1 cellular context compared by ENCODE assay signal in genomic region chr14:102795060-102795925, GRCh38.
TF ChIP-seq lines count a peak whose summit lies in the region.

No MANE protein-coding gene starts in this region.

TF ChIP-seq in K562, 482 proteins besides CTCF, POLR2A, EP300 and RAD21 (continued from another document):
- TF ChIP-seq, protein P1, sequence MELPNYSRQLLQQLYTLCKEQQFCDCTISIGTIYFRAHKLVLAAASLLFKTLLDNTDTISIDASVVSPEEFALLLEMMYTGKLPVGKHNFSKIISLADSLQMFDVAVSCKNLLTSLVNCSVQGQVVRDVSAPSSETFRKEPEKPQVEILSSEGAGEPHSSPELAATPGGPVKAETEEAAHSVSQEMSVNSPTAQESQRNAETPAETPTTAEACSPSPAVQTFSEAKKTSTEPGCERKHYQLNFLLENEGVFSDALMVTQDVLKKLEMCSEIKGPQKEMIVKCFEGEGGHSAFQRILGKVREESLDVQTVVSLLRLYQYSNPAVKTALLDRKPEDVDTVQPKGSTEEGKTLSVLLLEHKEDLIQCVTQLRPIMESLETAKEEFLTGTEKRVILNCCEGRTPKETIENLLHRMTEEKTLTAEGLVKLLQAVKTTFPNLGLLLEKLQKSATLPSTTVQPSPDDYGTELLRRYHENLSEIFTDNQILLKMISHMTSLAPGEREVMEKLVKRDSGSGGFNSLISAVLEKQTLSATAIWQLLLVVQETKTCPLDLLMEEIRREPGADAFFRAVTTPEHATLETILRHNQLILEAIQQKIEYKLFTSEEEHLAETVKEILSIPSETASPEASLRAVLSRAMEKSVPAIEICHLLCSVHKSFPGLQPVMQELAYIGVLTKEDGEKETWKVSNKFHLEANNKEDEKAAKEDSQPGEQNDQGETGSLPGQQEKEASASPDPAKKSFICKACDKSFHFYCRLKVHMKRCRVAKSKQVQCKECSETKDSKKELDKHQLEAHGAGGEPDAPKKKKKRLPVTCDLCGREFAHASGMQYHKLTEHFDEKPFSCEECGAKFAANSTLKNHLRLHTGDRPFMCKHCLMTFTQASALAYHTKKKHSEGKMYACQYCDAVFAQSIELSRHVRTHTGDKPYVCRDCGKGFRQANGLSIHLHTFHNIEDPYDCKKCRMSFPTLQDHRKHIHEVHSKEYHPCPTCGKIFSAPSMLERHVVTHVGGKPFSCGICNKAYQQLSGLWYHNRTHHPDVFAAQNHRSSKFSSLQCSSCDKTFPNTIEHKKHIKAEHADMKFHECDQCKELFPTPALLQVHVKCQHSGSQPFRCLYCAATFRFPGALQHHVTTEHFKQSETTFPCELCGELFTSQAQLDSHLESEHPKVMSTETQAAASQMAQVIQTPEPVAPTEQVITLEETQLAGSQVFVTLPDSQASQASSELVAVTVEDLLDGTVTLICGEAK (IDR thresholded peaks at IDR 0.05), result no peak
- TF ChIP-seq, protein P1 (CRISPR knock-in tag; IDR thresholded peaks at IDR 0.05), result no peak
- TF ChIP-seq ZNF253 (CRISPR knock-in tag; conservative IDR thresholded peaks at IDR 0.05), result no peak
- TF ChIP-seq KLF13 (tag; IDR thresholded peaks at IDR 0.05; ENCODE audit: borderline replicate concordance, low read depth), result no peak
- no peak for TF ChIP-seq HOMEZ (CRISPR knock-in tag; IDR thresholded peaks at IDR 0.05)
- no peak for TF ChIP-seq HIVEP1 (CRISPR knock-in tag; IDR thresholded peaks at IDR 0.05)
- no peak for TF ChIP-seq DIDO1 (tag; IDR thresholded peaks at IDR 0.05; ENCODE audit: low read depth)
- TF ChIP-seq MLLT1 (IDR thresholded peaks at IDR 0.05), result no peak
- TF ChIP-seq PML (IDR thresholded peaks at IDR 0.05; ENCODE audit: low read length), result no peak
- no peak for TF ChIP-seq GATAD2B (IDR thresholded peaks at IDR 0.05; ENCODE audit: borderline replicate concordance)
- no peak for TF ChIP-seq ZNF431 (CRISPR knock-in tag; IDR thresholded peaks at IDR 0.05)
- no peak for TF ChIP-seq E4F1 (CRISPR knock-in tag; IDR thresholded peaks at IDR 0.05; ENCODE audit: borderline replicate concordance)
- no peak for TF ChIP-seq TAF1 (IDR thresholded peaks at IDR 0.05; ENCODE audit: control insufficient read depth, extremely low read depth, insufficient read depth, low read length, severe bottlenecking)
- TF ChIP-seq SRSF1 (IDR thresholded peaks at IDR 0.05; ENCODE audit: low read depth, low read length), result no peak
- no peak for TF ChIP-seq ETS2 (tag; IDR thresholded peaks at IDR 0.05; ENCODE audit: borderline replicate concordance, poor library complexity, severe bottlenecking)
- TF ChIP-seq TCF7L2 (IDR thresholded peaks at IDR 0.05; ENCODE audit: low read depth, low read length), result no peak
- no peak for TF ChIP-seq CHD4 (IDR thresholded peaks at IDR 0.05; ENCODE audit: insufficient read depth, insufficient replicate concordance, low read depth, low read length, poor library complexity, severe bottlenecking)
- TF ChIP-seq, protein P2, sequence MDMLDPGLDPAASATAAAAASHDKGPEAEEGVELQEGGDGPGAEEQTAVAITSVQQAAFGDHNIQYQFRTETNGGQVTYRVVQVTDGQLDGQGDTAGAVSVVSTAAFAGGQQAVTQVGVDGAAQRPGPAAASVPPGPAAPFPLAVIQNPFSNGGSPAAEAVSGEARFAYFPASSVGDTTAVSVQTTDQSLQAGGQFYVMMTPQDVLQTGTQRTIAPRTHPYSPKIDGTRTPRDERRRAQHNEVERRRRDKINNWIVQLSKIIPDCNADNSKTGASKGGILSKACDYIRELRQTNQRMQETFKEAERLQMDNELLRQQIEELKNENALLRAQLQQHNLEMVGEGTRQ (CRISPR knock-in tag; IDR thresholded peaks at IDR 0.05), result no peak
- no peak for TF ChIP-seq KDM4B (IDR thresholded peaks at IDR 0.05; ENCODE audit: borderline replicate concordance in 2 of 2, low read depth in 1 of 2)
- no peak for TF ChIP-seq SIN3B (IDR thresholded peaks at IDR 0.05; ENCODE audit: low read depth)
